In genomic region chr5:108818613-108819272, GRCh38 we compare ENCODE assay signal across 10 cellular contexts.
DNase-seq lines count a peak whose midpoint lies in the region; ATAC-seq and TF ChIP-seq lines count a peak whose summit lies in the region.
"Had no signal": no experiment of that assay in that cellular context is flagged by ENCODE, and none has a peak within 500 bp of the region (broad histone marks: within the 10 kb centered on the region; RNA-seq: fewer than 3 reads in every experiment).

No MANE protein-coding gene starts in this region.

- peaks cover 0 to 8% (median 2%) of the 10 kb centered on the region in 5 donors for H3K9me3 Mint-ChIP-seq in CD8-positive, alpha-beta memory T cell
- no peaks in the 10 kb centered on the region for H3K9me3 Mint-ChIP-seq in activated CD4-positive, alpha-beta T cell treated with anti-CD3 and anti-CD28 coated beads, Interleukin-2, amount 10 ng/mL, durations not matched to agents 7 days and 5 days

- ATAC-seq in GM21423 (IDR thresholded peaks at IDR 0.05; ENCODE audit: unreplicated experiment) (peak; percentile 96), HG03520 (IDR thresholded peaks at IDR 0.05; ENCODE audit: unreplicated experiment) (peak; percentile 99)
- ATAC-seq: GM23338 had no signal

- H3K4me1 Mint-ChIP-seq in CD8-positive, alpha-beta memory T cell: peaks cover 0 to 2% (median 0%) of the 10 kb centered on the region in 3 donors
- peaks cover 4% of the 10 kb centered on the region for H3K4me1 Mint-ChIP-seq in activated CD4-positive, alpha-beta T cell treated with anti-CD3 and anti-CD28 coated beads, Interleukin-2, amount 10 ng/mL, durations not matched to agents 7 days and 5 days

- H3K4me3 ChIP-seq in CD8-positive, alpha-beta memory T cell (ENCODE audit: low read length): no peak overlapping the region
- H3K4me3 ChIP-seq: GM23338 had no signal

- no peaks in the 10 kb centered on the region for H3K27me3 ChIP-seq in CD8-positive, alpha-beta memory T cell (ENCODE audit: insufficient read depth, low read length, poor library complexity, severe bottlenecking)

- H3K4me1 ChIP-seq in CD8-positive, alpha-beta memory T cell (ENCODE audit: insufficient read depth, low read length): no peaks in the 10 kb centered on the region

- TF ChIP-seq POLR2A in erythroblast (IDR thresholded peaks at IDR 0.05; ENCODE audit: low read length): no peak

- H3K36me3 Mint-ChIP-seq in CD8-positive, alpha-beta memory T cell: peaks cover 0 to 24% (median 5%) of the 10 kb centered on the region in 3 donors
- no peaks in the 10 kb centered on the region for H3K36me3 Mint-ChIP-seq in activated CD4-positive, alpha-beta T cell treated with anti-CD3 and anti-CD28 coated beads, Interleukin-2, amount 10 ng/mL, durations not matched to agents 7 days and 5 days (ENCODE audit: low read depth)

- no peaks in the 10 kb centered on the region for H3K9me3 ChIP-seq in CD8-positive, alpha-beta memory T cell (ENCODE audit: low read length)

- no peak overlapping the region for H3K4me3 Mint-ChIP-seq in CD8-positive, alpha-beta memory T cell
- no peak overlapping the region for H3K4me3 Mint-ChIP-seq in activated CD4-positive, alpha-beta T cell treated with anti-CD3 and anti-CD28 coated beads, Interleukin-2, amount 10 ng/mL, durations not matched to agents 7 days and 5 days
- H3K4me3 Mint-ChIP-seq: GM23338 had no signal

- no peak for TF ChIP-seq CTCF in GM10266 (IDR thresholded peaks at IDR 0.05; ENCODE audit: control insufficient read depth, insufficient read depth, low read depth, missing control alignments)

- H3K27ac Mint-ChIP-seq in CD8-positive, alpha-beta memory T cell: peak overlapping the region in 1 of 8 donors; percentile 38
- no peak overlapping the region for H3K27ac Mint-ChIP-seq in activated CD4-positive, alpha-beta T cell treated with anti-CD3 and anti-CD28 coated beads, Interleukin-2, amount 10 ng/mL, durations not matched to agents 7 days and 5 days
- H3K27ac Mint-ChIP-seq: GM23338 had no signal

- CTCF ChIA-PET in CD8-positive, alpha-beta memory T cell (lab: Charles Lee): no interaction called here
- CTCF ChIA-PET in activated CD4-positive, alpha-beta T cell treated with anti-CD3 and anti-CD28 coated beads, Interleukin-2, amount 10 ng/mL, durations not matched to agents 7 days and 5 days (lab: Charles Lee): interaction anchor here (0.6 kb wide), 1 partner anchor 50 kb away, joined by 3 read pairs; no protein-coding TSS in a partner anchor

- H3K27me3 Mint-ChIP-seq in CD8-positive, alpha-beta memory T cell: no peaks in the 10 kb centered on the region
- H3K27me3 Mint-ChIP-seq in activated CD4-positive, alpha-beta T cell treated with anti-CD3 and anti-CD28 coated beads, Interleukin-2, amount 10 ng/mL, durations not matched to agents 7 days and 5 days: no peaks in the 10 kb centered on the region

- no peaks in the 10 kb centered on the region for H3K36me3 ChIP-seq in CD8-positive, alpha-beta memory T cell (ENCODE audit: insufficient read depth, low read length)

- H3K27ac ChIP-seq in CD8-positive, alpha-beta memory T cell (ENCODE audit: low read depth, low read length): no peak overlapping the region

- DNase-seq in GM10266 (ENCODE audit: extremely low spot score) (peak; percentile 45), erythroblast (lab: John Stamatoyannopoulos, UW) (peak; percentile 38 to 47), NCI-H128 (lab: John Stamatoyannopoulos, UW; ENCODE audit: unreplicated experiment) (no peak), superior temporal gyrus (ENCODE audit: extremely low spot score) (no peak)
- DNase-seq in CD8-positive, alpha-beta memory T cell: no peak
- DNase-seq in activated CD4-positive, alpha-beta T cell treated with anti-CD3 and anti-CD28 coated beads, Interleukin-2, amount 10 ng/mL, durations not matched to agents 7 days and 5 days: no peak
- DNase-seq: left cardiac atrium had no signal

- POLR2A ChIA-PET in CD8-positive, alpha-beta memory T cell (lab: Charles Lee): no interaction called here
- POLR2A ChIA-PET in activated CD4-positive, alpha-beta T cell treated with anti-CD3 and anti-CD28 coated beads, Interleukin-2, amount 10 ng/mL, durations not matched to agents 7 days and 5 days (lab: Charles Lee): no interaction called here

Comparison
In these comparisons a context has a peak if more than half of its experiments do, and no peak if none do; other contexts are left out.
1. DNase-seq: peak in GM10266 (single experiment) and erythroblast (2 of 2); none in CD8-positive, alpha-beta memory T cell (0 of 5), NCI-H128 (single experiment), activated CD4-positive, alpha-beta T cell treated with anti-CD3 and anti-CD28 coated beads, Interleukin-2, amount 10 ng/mL, durations not matched to agents 7 days and 5 days (single experiment) and superior temporal gyrus (single experiment).